ENCODE assay signal across 1 cellular context in genomic region chr5:138179277-138179857, GRCh38.
TF ChIP-seq lines count a peak whose summit lies in the region.

No MANE protein-coding gene starts in this region.

TF ChIP-seq in K562, 482 proteins besides CTCF, POLR2A, EP300 and RAD21:
- TF ChIP-seq RBM22 (IDR thresholded peaks at IDR 0.05; ENCODE audit: low read depth, low read length, poor library complexity, severe bottlenecking) (no peak), MAFK (IDR thresholded peaks at IDR 0.05; ENCODE audit: low read length) (no peak), ZNF384 (IDR thresholded peaks at IDR 0.05; ENCODE audit: low read depth, low read length) (no peak), CGGBP1 (CRISPR knock-in tag; IDR thresholded peaks at IDR 0.05) (no peak), ZNF140 (CRISPR knock-in tag; IDR thresholded peaks at IDR 0.05) (no peak), ETV1 (tag; conservative IDR thresholded peaks at IDR 0.05; ENCODE audit: low read depth) (no peak), DIDO1 (tag; IDR thresholded peaks at IDR 0.05; ENCODE audit: low read depth) (no peak), HDAC3 (IDR thresholded peaks at IDR 0.05; ENCODE audit: borderline replicate concordance, partially characterized antibody) (no peak), SUPT5H (IDR thresholded peaks at IDR 0.05) (0 out of 2 replicates have a peak, but pooled peaks have one; percentile 16), CTBP1 (IDR thresholded peaks at IDR 0.05; ENCODE audit: borderline replicate concordance) (0 out of 2 replicates have a peak, but pooled peaks have one; percentile 2), SAP30 (IDR thresholded peaks at IDR 0.05; ENCODE audit: borderline replicate concordance, insufficient read depth, low read depth, low read length, poor library complexity, severe bottlenecking) (peak; percentile 94), STAT5B (CRISPR knock-in tag; IDR thresholded peaks at IDR 0.05) (no peak), KDM4B (IDR thresholded peaks at IDR 0.05; ENCODE audit: borderline replicate concordance in 2 of 2, low read depth in 1 of 2) (no peak), MNT (conservative IDR thresholded peaks at IDR 0.05) (peak in 1 of 2 experiments; percentile 44; a peak in 2 of 4 replicates), E2F1 (CRISPR knock-in tag; IDR thresholded peaks at IDR 0.05) (peak; percentile 3; the same call in 1 of the 2 replicates), NR3C1 (CRISPR knock-in tag; IDR thresholded peaks at IDR 0.05) (no peak), NFRKB (IDR thresholded peaks at IDR 0.05; ENCODE audit: low read depth) (no peak), ZNF12 (CRISPR knock-in tag; IDR thresholded peaks at IDR 0.05) (no peak), MXD1 (CRISPR knock-in tag; IDR thresholded peaks at IDR 0.05; ENCODE audit: borderline replicate concordance, poor library complexity, severe bottlenecking) (no peak), GATA2 (CRISPR knock-in tag; IDR thresholded peaks at IDR 0.05) (no peak), NR4A1 (CRISPR knock-in tag; IDR thresholded peaks at IDR 0.05) (no peak), NR4A1 (tag; IDR thresholded peaks at IDR 0.05) (no peak), TAF7 (tag; IDR thresholded peaks at IDR 0.05) (no peak), CREM (IDR thresholded peaks at IDR 0.05; ENCODE audit: low read depth) (peak; percentile 36; the same call in 1 of the 2 replicates), FOXJ2 (tag; IDR thresholded peaks at IDR 0.05) (no peak), NKRF (IDR thresholded peaks at IDR 0.05; ENCODE audit: borderline replicate concordance) (0 out of 2 replicates have a peak, but pooled peaks have one; percentile 17), SIN3A (IDR thresholded peaks at IDR 0.05; ENCODE audit: borderline replicate concordance in 2 of 2, control insufficient read depth in 1 of 2, low read depth in 2 of 2, low read length in 2 of 2) (0 out of 4 replicates have a peak, but pooled peaks of 1 of the 2 experiments have one; percentile 2), L3MBTL2 (IDR thresholded peaks at IDR 0.05) (0 out of 2 replicates have a peak, but pooled peaks have one; percentile 6), AFF1 (IDR thresholded peaks at IDR 0.05; ENCODE audit: low read depth in 1 of 2, partially characterized antibody in 2 of 2) (peak in 1 of 2 experiments; percentile 15), HMGXB4 (CRISPR knock-in tag; IDR thresholded peaks at IDR 0.05) (0 out of 2 replicates have a peak, but pooled peaks have one; percentile 6), RBFOX2 (IDR thresholded peaks at IDR 0.05; ENCODE audit: low read depth, low read length) (peak; percentile 28; the same call in 1 of the 2 replicates), HNRNPUL1 (IDR thresholded peaks at IDR 0.05; ENCODE audit: low read length) (no peak), ATF6 (CRISPR knock-in tag; IDR thresholded peaks at IDR 0.05) (no peak), PHB2 (IDR thresholded peaks at IDR 0.05; ENCODE audit: low read depth) (no peak)
